Comparison of ENCODE assay signal across 1 cellular context in the genomic region with DNA sequence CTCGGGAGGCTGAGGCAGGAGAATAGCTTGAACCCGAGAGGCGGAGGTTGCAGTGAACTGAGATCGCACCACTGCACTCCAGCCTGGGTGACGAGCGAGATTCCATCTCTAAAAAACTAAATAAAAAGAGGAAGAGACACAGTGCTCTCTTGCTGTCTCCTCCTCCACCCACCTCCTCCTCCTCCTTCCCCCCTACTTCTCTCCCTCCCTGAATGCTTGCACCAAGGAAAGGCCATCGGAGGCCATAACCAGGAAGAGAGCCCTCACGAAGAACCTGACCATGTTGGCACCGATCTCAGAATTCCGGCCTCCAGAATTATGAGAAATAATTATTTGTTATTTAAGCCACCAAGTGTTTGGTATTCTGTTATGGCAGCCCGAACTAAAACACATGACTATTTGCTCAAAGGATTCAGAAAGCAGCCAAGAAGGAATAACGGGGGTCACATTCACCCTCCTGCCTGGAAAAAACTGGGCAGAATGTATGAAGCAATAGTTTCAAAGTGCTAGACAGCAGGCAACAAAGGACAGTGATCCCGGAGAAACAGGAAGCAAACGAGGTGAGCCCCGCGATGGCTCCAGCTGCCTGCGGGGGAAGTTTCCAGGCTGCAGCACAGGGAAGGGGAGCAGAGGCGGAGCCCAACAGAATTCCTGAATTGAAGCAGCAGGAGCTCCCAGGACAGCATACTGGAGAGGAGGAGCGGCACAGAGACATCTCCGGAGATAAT.
TF ChIP-seq lines count a peak whose summit lies in the region.

No MANE protein-coding gene starts in this region.

TF ChIP-seq in HepG2, 621 proteins besides CTCF, POLR2A, EP300 and RAD21 (continued from another document):
- TF ChIP-seq KLF12 (CRISPR knock-in tag; IDR thresholded peaks at IDR 0.05; ENCODE audit: borderline replicate concordance) (no peak), ZSCAN31 (CRISPR knock-in tag; IDR thresholded peaks at IDR 0.05; ENCODE audit: low read depth) (no peak), RARG (CRISPR knock-in tag; IDR thresholded peaks at IDR 0.05; ENCODE audit: low read depth) (no peak), ZNF441 (CRISPR knock-in tag; IDR thresholded peaks at IDR 0.05; ENCODE audit: borderline replicate concordance) (no peak), TCF12 (IDR thresholded peaks at IDR 0.05) (no peak), TCF12 (CRISPR knock-in tag; IDR thresholded peaks at IDR 0.05) (no peak), MAFK (conservative IDR thresholded peaks at IDR 0.05 in 1 of 2, IDR thresholded peaks at IDR 0.05 in 1 of 2; ENCODE audit: low read length in 2 of 2) (no peak), ELF1 (CRISPR knock-in tag; IDR thresholded peaks at IDR 0.05) (peak; percentile 80), SRSF4 (IDR thresholded peaks at IDR 0.05; ENCODE audit: low read depth, low read length, poor library complexity, severe bottlenecking) (no peak), ZFY (CRISPR knock-in tag; IDR thresholded peaks at IDR 0.05) (no peak)
- TF ChIP-seq, protein P1, sequence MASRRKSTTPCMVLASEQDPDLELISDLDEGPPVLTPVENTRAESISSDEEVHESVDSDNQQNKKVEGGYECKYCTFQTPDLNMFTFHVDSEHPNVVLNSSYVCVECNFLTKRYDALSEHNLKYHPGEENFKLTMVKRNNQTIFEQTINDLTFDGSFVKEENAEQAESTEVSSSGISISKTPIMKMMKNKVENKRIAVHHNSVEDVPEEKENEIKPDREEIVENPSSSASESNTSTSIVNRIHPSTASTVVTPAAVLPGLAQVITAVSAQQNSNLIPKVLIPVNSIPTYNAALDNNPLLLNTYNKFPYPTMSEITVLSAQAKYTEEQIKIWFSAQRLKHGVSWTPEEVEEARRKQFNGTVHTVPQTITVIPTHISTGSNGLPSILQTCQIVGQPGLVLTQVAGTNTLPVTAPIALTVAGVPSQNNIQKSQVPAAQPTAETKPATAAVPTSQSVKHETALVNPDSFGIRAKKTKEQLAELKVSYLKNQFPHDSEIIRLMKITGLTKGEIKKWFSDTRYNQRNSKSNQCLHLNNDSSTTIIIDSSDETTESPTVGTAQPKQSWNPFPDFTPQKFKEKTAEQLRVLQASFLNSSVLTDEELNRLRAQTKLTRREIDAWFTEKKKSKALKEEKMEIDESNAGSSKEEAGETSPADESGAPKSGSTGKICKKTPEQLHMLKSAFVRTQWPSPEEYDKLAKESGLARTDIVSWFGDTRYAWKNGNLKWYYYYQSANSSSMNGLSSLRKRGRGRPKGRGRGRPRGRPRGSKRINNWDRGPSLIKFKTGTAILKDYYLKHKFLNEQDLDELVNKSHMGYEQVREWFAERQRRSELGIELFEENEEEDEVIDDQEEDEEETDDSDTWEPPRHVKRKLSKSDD (CRISPR knock-in tag; IDR thresholded peaks at IDR 0.05; ENCODE audit: low read depth) = no peak
